In genomic region chr4:121457278-121457875, GRCh38 we compare ENCODE assay signal across 27 cellular contexts.
"Had no signal": no experiment of that assay in that cellular context is flagged by ENCODE, and none has a peak within 500 bp of the region (broad histone marks: within the 10 kb centered on the region; RNA-seq: fewer than 3 reads in every experiment).

No MANE protein-coding gene starts in this region.

- H3K4me1 ChIP-seq: ascending aorta, esophagus squamous epithelium, left lung, uterus had no signal

- H3K36me3 ChIP-seq: ascending aorta, esophagus squamous epithelium, heart right ventricle, left lung, neutrophil, uterus, WERI-Rb-1 had no signal

- ATAC-seq: activated CD4-positive, CD25-positive, alpha-beta regulatory T cell treated with anti-CD3 and anti-CD28 coated beads, Interleukin-2, amount 50 U/mL, for 24 hours; heart right ventricle; left lung; mucosa of descending colon; natural killer cell treated with Interleukin-12 subunit alpha and Interleukin-12 subunit beta and Interleukin-15 and Interleukin-18, amount 100 ng/mL, for 72 hours; sciatic nerve; stimulated activated effector memory CD8-positive, alpha-beta T cell treated with anti-CD3 and anti-CD28 coated beads, Interleukin-12 subunit alpha, Interleukin-12 subunit beta, amount 100 ng/mL, for 72 hours had no signal

- H3K4me3 ChIP-seq: ascending aorta, esophagus squamous epithelium, heart right ventricle, left lung, mucosa of descending colon, skin epidermis, uterus had no signal

- H3K9me3 ChIP-seq: ascending aorta, esophagus squamous epithelium, heart right ventricle, left lung, mucosa of descending colon, neutrophil, uterus had no signal

- H3K27me3 ChIP-seq: ascending aorta, heart right ventricle, left lung, neutrophil, uterus had no signal

- H3K27ac ChIP-seq: ascending aorta, epithelial cell of prostate, esophagus squamous epithelium, heart right ventricle, left lung, neutrophil, skin epidermis, uterus, WERI-Rb-1 had no signal

- DNase-seq: activated CD4-positive, alpha-beta T cell treated with anti-CD3 and anti-CD28 coated beads for 48 hours; activated CD4-positive, alpha-beta T cell treated with anti-CD3 and anti-CD28 coated beads, Interleukin-2, amount 50 U/mL, for 48 hours; activated CD8-positive, alpha-beta memory T cell treated with anti-CD3 and anti-CD28 coated beads, Interleukin-2, amount 50 U/mL, for 4 hours; activated effector memory CD4-positive, alpha-beta T cell treated with anti-CD3 and anti-CD28 coated beads, Interleukin-2, amount 50 U/mL, for 16 hours; activated naive CD4-positive, alpha-beta T cell treated with anti-CD3 and anti-CD28 coated beads, Interleukin-2, amount 10 ng/mL, durations not matched to agents 7 days and 5 days; activated naive CD8-positive, alpha-beta T cell treated with anti-CD3 and anti-CD28 coated beads, Interleukin-2, amount 10 ng/mL, durations not matched to agents 7 days and 5 days; activated T-cell treated with anti-CD3 and anti-CD28 coated beads, Interleukin-2, amount 50 U/mL, for 1 hour; central memory CD4-positive, alpha-beta T cell; effector CD4-positive, alpha-beta T cell; esophagus squamous epithelium; foreskin melanocyte; heart right ventricle; left lung; mucosa of descending colon; stimulated activated CD4-positive, alpha-beta T cell treated with anti-CD3 and anti-CD28 coated beads, Interleukin-12 subunit alpha, Interleukin-12 subunit beta, amount 100 ng/mL, for 4 hours; stimulated activated CD4-positive, alpha-beta T cell treated with anti-CD3 and anti-CD28 coated beads, Interleukin-4, amount 100 ng/mL, for 24 hours; T1000; uterus; WERI-Rb-1 had no signal
